In genomic region chr11:32555091-32555490, GRCh38 we compare ENCODE assay signal across 20 cellular contexts.
"Had no signal": no experiment of that assay in that cellular context is flagged by ENCODE, and none has a peak within 500 bp of the region (broad histone marks: within the 10 kb centered on the region; RNA-seq: fewer than 3 reads in every experiment).

No MANE protein-coding gene starts in this region.

- DNase-seq: Kasumi-1, MM.1S, NCI-H1092 treated with DMSO at 0.1 percent for 48 hours, NCI-H1417 treated with DMSO at 0.1 percent for 48 hours, NCI-H146, NCI-H1694 treated with DMSO at 0.1 percent for 48 hours, NCI-H1930, NCI-H2081, NCI-H2107, NCI-H2227 treated with DMSO at 0.1 percent for 48 hours, NCI-H524 treated with DMSO at 0.1 percent for 48 hours, NCI-H69, NCI-H774, RPMI8226, SHP77 treated with DMSO at 0.1 percent for 48 hours, SJCRH30 had no signal

- H3K4me1 ChIP-seq: SJCRH30 had no signal

- H3K4me3 ChIP-seq: K562, SJCRH30 had no signal

- H3K9me3 ChIP-seq: SJCRH30 had no signal

- H3K27me3 ChIP-seq: SJCRH30 had no signal

- H3K27ac ChIP-seq: HL-60, KMS-11, SJCRH30 had no signal

- H3K4me2 ChIP-seq: KMS-11 had no signal

- H3K9ac ChIP-seq: KMS-11 had no signal

- ATAC-seq: SK-N-SH treated with all-trans-retinoic acid at 6 μM for 48 hours had no signal

- H3K36me3 ChIP-seq: SJCRH30 had no signal
